In the genomic region with DNA sequence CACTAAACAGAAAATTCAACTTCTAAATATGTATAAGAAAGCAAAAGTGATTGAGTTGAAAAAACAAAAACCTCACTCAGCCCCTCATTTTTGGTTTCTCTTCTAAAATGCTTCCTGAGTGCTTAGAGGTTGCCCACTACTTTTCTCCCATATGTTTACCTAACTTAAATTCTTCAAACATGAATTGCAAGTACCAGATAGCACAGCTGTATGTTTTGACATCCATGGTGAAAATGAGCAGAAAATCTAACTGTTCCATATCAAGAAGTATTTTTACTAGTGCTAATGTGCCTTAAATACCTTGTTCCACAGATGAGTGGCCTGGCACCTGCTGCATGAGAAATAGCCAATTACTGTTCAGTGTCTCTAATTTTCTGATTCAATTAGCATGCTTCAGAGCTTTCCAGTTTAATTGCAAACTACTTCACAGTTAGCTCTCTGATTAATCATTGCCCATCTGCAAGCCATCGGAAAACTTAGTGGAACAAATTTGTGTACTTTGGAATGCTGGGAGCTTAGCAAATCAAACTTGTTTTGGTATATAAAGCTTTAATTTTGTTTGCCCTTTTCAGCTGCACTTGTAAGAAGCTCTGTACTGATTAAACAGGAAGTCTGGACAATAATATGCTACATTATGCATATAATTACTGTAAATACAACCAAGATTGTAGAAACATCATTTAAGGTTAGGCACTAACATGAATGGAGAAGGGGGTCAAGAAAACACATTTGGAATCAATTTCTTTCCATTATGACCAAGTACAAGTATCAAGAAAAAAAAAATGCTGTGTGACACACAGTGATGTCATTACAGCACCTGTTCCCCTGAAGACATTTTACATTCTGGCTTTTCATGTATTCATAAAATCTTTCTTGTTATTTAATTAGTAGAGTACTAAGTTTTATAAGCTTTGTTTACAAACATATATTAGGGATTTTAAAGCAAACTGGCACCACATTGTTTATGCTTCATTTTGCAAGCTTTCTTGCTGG, we compare ENCODE assay signal across 8 cellular contexts.
DNase-seq lines count a peak whose midpoint lies in the region; ATAC-seq and TF ChIP-seq lines count a peak whose summit lies in the region.

No MANE protein-coding gene starts in this region.

- no peak overlapping the region for H2AFZ ChIP-seq in SK-N-SH (ENCODE audit: low read depth)

- H3K4me3 ChIP-seq in SK-N-SH (ENCODE audit: low read depth in 2 of 2, low read length in 1 of 2) = no peak overlapping the region

- H3K9me3 ChIP-seq in SK-N-SH = no peaks in the 10 kb centered on the region

- H3K27me3 ChIP-seq in SK-N-SH (ENCODE audit: insufficient read depth) = no peaks in the 10 kb centered on the region

- H3K4me2 ChIP-seq in SK-N-SH = no peak overlapping the region

- no peak overlapping the region for H3K9ac ChIP-seq in SK-N-SH

- WGBS in SK-N-SH (ENCODE audit: low lambda C conversion rate) = 94% methylated on average over 1 of the region's 1 CpG

- TF ChIP-seq EP300 in SK-N-SH (IDR thresholded peaks at IDR 0.05; ENCODE audit: borderline replicate concordance in 1 of 2, low read depth in 1 of 2, low read length in 1 of 2) = no peak; a peak in 1 of 4 replicates

- peaks cover 4 to 46% of the 10 kb centered on the region in 2 experiments; a peak in 3 of 4 replicates for H3K4me1 ChIP-seq in SK-N-SH (ENCODE audit: control insufficient read depth in 1 of 2, insufficient read depth in 2 of 2, low read depth in 1 of 2, low read length in 1 of 2)

- TF ChIP-seq RAD21 in SK-N-SH (IDR thresholded peaks at IDR 0.05; ENCODE audit: low read length) = no peak

- H3K36me3 ChIP-seq in SK-N-SH (replicated peaks in 1 of 2; ENCODE audit: control insufficient read depth in 1 of 2, insufficient read depth in 2 of 2, low read length in 1 of 2) = no peaks in the 10 kb centered on the region

- DNase-seq in SK-N-SH (no peak), NCI-H1694 treated with DMSO at 0.1 percent for 48 hours (lab: John Stamatoyannopoulos, UW) (peak; percentile 56), renal cortical epithelial cell (ENCODE audit: low read depth) (peak; percentile 81), NOMO-1 treated with DMSO at 0.1 percent for 48 hours (lab: John Stamatoyannopoulos, UW; ENCODE audit: unreplicated experiment) (no peak), GM10248 (ENCODE audit: extremely low spot score) (no peak)

- ATAC-seq in SK-N-SH treated with all-trans-retinoic acid at 6 μM for 48 hours (no peak), HG02973 (IDR thresholded peaks at IDR 0.05; ENCODE audit: unreplicated experiment) (peak; percentile 58), HG02884 (IDR thresholded peaks at IDR 0.05; ENCODE audit: unreplicated experiment) (no peak)

- H3K79me2 ChIP-seq in SK-N-SH (ENCODE audit: insufficient read depth) = no peaks in the 10 kb centered on the region

- H3K9me2 ChIP-seq in SK-N-SH = no peaks in the 10 kb centered on the region

- CTCF ChIA-PET in SK-N-SH (lab: Yijun Ruan, JAX) = interaction anchor here (1.1 to 3.0 kb wide), 5 partner anchors 54 to 1062 kb away, joined by 3 to 13 read pairs (median 4); a partner anchor contains a TSS
- CTCF ChIA-PET in GM10248 (lab: Yijun Ruan, JAX) = interaction anchor here (1.2 to 2.2 kb wide), 5 partner anchors 9 to 126 kb away, joined by 3 to 7 read pairs (median 3); no protein-coding TSS in a partner anchor

- POLR2A ChIA-PET in SK-N-SH (lab: Yijun Ruan, JAX) (interaction anchor here (2.3 kb wide), 1 partner anchor 53 kb away, joined by 5 read pairs; no protein-coding TSS in a partner anchor), GM10248 (lab: Yijun Ruan, JAX) (no interaction called here)

- no peaks in the 10 kb centered on the region for H4K20me1 ChIP-seq in SK-N-SH (ENCODE audit: insufficient read depth)

- TF ChIP-seq CTCF in SK-N-SH (IDR thresholded peaks at IDR 0.05) (no peak), GM10248 (IDR thresholded peaks at IDR 0.05; ENCODE audit: control extremely low read depth, extremely low read depth, low read depth, missing control alignments) (no peak)

- H3K27ac ChIP-seq in SK-N-SH (ENCODE audit: low read depth in 2 of 2, low read length in 1 of 2) = peak overlapping the region in 1 of 2 experiments; percentile 60; a peak in 2 of 4 replicates

- H3F3A ChIP-seq in SK-N-SH (replicated peaks; ENCODE audit: insufficient read depth) = peaks cover 7% of the 10 kb centered on the region

TF ChIP-seq in SK-N-SH, 30 proteins besides CTCF, POLR2A, EP300 and RAD21:
- TF ChIP-seq, protein P1, sequence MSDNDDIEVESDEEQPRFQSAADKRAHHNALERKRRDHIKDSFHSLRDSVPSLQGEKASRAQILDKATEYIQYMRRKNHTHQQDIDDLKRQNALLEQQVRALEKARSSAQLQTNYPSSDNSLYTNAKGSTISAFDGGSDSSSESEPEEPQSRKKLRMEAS (IDR thresholded peaks at IDR 0.05; ENCODE audit: low read depth) = no peak
- TF ChIP-seq, protein P2, sequence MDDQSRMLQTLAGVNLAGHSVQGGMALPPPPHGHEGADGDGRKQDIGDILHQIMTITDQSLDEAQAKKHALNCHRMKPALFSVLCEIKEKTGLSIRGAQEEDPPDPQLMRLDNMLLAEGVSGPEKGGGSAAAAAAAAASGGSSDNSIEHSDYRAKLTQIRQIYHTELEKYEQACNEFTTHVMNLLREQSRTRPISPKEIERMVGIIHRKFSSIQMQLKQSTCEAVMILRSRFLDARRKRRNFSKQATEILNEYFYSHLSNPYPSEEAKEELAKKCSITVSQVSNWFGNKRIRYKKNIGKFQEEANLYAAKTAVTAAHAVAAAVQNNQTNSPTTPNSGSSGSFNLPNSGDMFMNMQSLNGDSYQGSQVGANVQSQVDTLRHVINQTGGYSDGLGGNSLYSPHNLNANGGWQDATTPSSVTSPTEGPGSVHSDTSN (IDR thresholded peaks at IDR 0.05) = no peak
- TF ChIP-seq MXI1 (IDR thresholded peaks at IDR 0.05; ENCODE audit: low read depth, low read length) = no peak
- no peak for TF ChIP-seq GABPA (IDR thresholded peaks at IDR 0.05; ENCODE audit: low read depth)
- no peak for TF ChIP-seq NRF1 (IDR thresholded peaks at IDR 0.05; ENCODE audit: low read depth, low read length)
- TF ChIP-seq, protein P3, sequence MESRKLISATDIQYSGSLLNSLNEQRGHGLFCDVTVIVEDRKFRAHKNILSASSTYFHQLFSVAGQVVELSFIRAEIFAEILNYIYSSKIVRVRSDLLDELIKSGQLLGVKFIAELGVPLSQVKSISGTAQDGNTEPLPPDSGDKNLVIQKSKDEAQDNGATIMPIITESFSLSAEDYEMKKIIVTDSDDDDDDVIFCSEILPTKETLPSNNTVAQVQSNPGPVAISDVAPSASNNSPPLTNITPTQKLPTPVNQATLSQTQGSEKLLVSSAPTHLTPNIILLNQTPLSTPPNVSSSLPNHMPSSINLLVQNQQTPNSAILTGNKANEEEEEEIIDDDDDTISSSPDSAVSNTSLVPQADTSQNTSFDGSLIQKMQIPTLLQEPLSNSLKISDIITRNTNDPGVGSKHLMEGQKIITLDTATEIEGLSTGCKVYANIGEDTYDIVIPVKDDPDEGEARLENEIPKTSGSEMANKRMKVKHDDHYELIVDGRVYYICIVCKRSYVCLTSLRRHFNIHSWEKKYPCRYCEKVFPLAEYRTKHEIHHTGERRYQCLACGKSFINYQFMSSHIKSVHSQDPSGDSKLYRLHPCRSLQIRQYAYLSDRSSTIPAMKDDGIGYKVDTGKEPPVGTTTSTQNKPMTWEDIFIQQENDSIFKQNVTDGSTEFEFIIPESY (IDR thresholded peaks at IDR 0.05; ENCODE audit: borderline replicate concordance, low read depth) = no peak
- no peak for TF ChIP-seq NFIC (IDR thresholded peaks at IDR 0.05; ENCODE audit: borderline replicate concordance)
- TF ChIP-seq TCF12 (IDR thresholded peaks at IDR 0.05) = 0 out of 2 replicates have a peak, but pooled peaks have one; percentile 7
- no peak for TF ChIP-seq CHD2 (IDR thresholded peaks at IDR 0.05; ENCODE audit: low read length, partially characterized antibody)

TF ChIP-seq in SK-N-SH treated with all-trans-retinoic acid at 6 μM for 48 hours, 23 proteins besides CTCF, POLR2A, EP300 and RAD21 (continues in another document):
- TF ChIP-seq ZFP3 (CRISPR knock-in tag; IDR thresholded peaks at IDR 0.05) (no peak), GLIS3 (CRISPR knock-in tag; IDR thresholded peaks at IDR 0.05) (no peak), ESRRG (CRISPR knock-in tag; IDR thresholded peaks at IDR 0.05) (no peak), ISL1 (CRISPR knock-in tag; IDR thresholded peaks at IDR 0.05) (no peak), PPARA (CRISPR knock-in tag; IDR thresholded peaks at IDR 0.05; ENCODE audit: borderline replicate concordance) (no peak), TCF4 (CRISPR knock-in tag; IDR thresholded peaks at IDR 0.05; ENCODE audit: borderline replicate concordance) (no peak), ZNF565 (CRISPR knock-in tag; conservative IDR thresholded peaks at IDR 0.05; ENCODE audit: low read depth) (no peak), RARB (CRISPR knock-in tag; IDR thresholded peaks at IDR 0.05) (no peak), ZNF70 (CRISPR knock-in tag; IDR thresholded peaks at IDR 0.05) (no peak), SNAI2 (CRISPR knock-in tag; IDR thresholded peaks at IDR 0.05) (no peak), CSDC2 (CRISPR knock-in tag; IDR thresholded peaks at IDR 0.05) (no peak)
- TF ChIP-seq, protein P4, sequence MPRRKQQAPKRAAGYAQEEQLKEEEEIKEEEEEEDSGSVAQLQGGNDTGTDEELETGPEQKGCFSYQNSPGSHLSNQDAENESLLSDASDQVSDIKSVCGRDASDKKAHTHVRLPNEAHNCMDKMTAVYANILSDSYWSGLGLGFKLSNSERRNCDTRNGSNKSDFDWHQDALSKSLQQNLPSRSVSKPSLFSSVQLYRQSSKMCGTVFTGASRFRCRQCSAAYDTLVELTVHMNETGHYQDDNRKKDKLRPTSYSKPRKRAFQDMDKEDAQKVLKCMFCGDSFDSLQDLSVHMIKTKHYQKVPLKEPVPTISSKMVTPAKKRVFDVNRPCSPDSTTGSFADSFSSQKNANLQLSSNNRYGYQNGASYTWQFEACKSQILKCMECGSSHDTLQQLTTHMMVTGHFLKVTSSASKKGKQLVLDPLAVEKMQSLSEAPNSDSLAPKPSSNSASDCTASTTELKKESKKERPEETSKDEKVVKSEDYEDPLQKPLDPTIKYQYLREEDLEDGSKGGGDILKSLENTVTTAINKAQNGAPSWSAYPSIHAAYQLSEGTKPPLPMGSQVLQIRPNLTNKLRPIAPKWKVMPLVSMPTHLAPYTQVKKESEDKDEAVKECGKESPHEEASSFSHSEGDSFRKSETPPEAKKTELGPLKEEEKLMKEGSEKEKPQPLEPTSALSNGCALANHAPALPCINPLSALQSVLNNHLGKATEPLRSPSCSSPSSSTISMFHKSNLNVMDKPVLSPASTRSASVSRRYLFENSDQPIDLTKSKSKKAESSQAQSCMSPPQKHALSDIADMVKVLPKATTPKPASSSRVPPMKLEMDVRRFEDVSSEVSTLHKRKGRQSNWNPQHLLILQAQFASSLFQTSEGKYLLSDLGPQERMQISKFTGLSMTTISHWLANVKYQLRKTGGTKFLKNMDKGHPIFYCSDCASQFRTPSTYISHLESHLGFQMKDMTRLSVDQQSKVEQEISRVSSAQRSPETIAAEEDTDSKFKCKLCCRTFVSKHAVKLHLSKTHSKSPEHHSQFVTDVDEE (CRISPR knock-in tag; IDR thresholded peaks at IDR 0.05) = no peak

Comparison
In these comparisons a context has a peak if more than half of its experiments do, and no peak if none do; other contexts are left out.
1. DNase-seq: peak in NCI-H1694 treated with DMSO at 0.1 percent for 48 hours (single experiment) and renal cortical epithelial cell (single experiment); none in SK-N-SH (single experiment), NOMO-1 treated with DMSO at 0.1 percent for 48 hours (single experiment) and GM10248 (single experiment).